Comparison of ENCODE assay signal across 8 cellular contexts in genomic region chr18:3261035-3261392, GRCh38. TPM values are rescaled to one million over a fixed set of nuclear protein-coding genes. Genes with fewer than 3 reads are reported as not detected.
DNase-seq lines count a peak whose midpoint lies in the region; ATAC-seq and TF ChIP-seq lines count a peak whose summit lies in the region.

No MANE protein-coding gene starts in this region.

- H3K27me3 ChIP-seq in SK-N-SH (ENCODE audit: insufficient read depth): no peaks in the 10 kb centered on the region

- H3K9me3 ChIP-seq in SK-N-SH: no peaks in the 10 kb centered on the region

- peaks cover 36% of the 10 kb centered on the region for H4K20me1 ChIP-seq in SK-N-SH (ENCODE audit: insufficient read depth)

- no peak for TF ChIP-seq EP300 in SK-N-SH (IDR thresholded peaks at IDR 0.05; ENCODE audit: borderline replicate concordance in 1 of 2, low read depth in 1 of 2, low read length in 1 of 2)

- H3K27ac ChIP-seq in SK-N-SH (ENCODE audit: low read depth in 2 of 2, low read length in 1 of 2): peak overlapping the region; percentile 87 to 95

- peaks cover 23 to 32% of the 10 kb centered on the region in 2 experiments for H3K36me3 ChIP-seq in SK-N-SH (replicated peaks in 1 of 2; ENCODE audit: control insufficient read depth in 1 of 2, insufficient read depth in 2 of 2, low read length in 1 of 2)

- no peak for DNase-seq in SK-N-SH
- no peak for DNase-seq in fibroblast of pulmonary artery (ENCODE audit: low read depth)
- no peak for DNase-seq in retinal pigment epithelial cell (ENCODE audit: low read depth)
- no peak for DNase-seq in NCI-H748 (lab: John Stamatoyannopoulos, UW; ENCODE audit: unreplicated experiment)
- DNase-seq in H4 (ENCODE audit: low spot score): no peak

- no peak for TF ChIP-seq RAD21 in SK-N-SH (IDR thresholded peaks at IDR 0.05; ENCODE audit: low read length)

- H3K4me1 ChIP-seq in SK-N-SH (ENCODE audit: control insufficient read depth in 1 of 2, insufficient read depth in 2 of 2, low read depth in 1 of 2, low read length in 1 of 2): peaks cover 17 to 19% of the 10 kb centered on the region in 2 experiments; a peak in 3 of 4 replicates

- H3K4me2 ChIP-seq in SK-N-SH: peak overlapping the region; percentile 71

- 12% methylated on average over 5 of the region's 5 CpGs for WGBS in SK-N-SH (ENCODE audit: low lambda C conversion rate)

- H3K4me3 ChIP-seq in GM12875 (ENCODE audit: low read depth, low read length): peak overlapping the region; percentile 82
- H3K4me3 ChIP-seq in SK-N-SH (ENCODE audit: low read depth in 2 of 2, low read length in 1 of 2): peak overlapping the region; percentile 81 to 96
- H3K4me3 ChIP-seq in fibroblast of pulmonary artery (replicated peaks; ENCODE audit: low read depth, low read length): peak overlapping the region; percentile 84
- peak overlapping the region; percentile 94 for H3K4me3 ChIP-seq in retinal pigment epithelial cell (ENCODE audit: low read length)

- peak overlapping the region; percentile 36 for H2AFZ ChIP-seq in SK-N-SH (ENCODE audit: low read depth)

- H3K9me2 ChIP-seq in SK-N-SH: no peaks in the 10 kb centered on the region; the same call in 1 of the 2 replicates

- peaks cover 47% of the 10 kb centered on the region for H3F3A ChIP-seq in SK-N-SH (replicated peaks; ENCODE audit: insufficient read depth)

- ATAC-seq in GM21447 (IDR thresholded peaks at IDR 0.05; ENCODE audit: unreplicated experiment) (no peak), HG03460 (IDR thresholded peaks at IDR 0.05; ENCODE audit: unreplicated experiment) (no peak)

- TF ChIP-seq CTCF in GM12875 (IDR thresholded peaks at IDR 0.05; ENCODE audit: borderline replicate concordance, insufficient read depth, low read depth, low read length) (no peak), SK-N-SH (IDR thresholded peaks at IDR 0.05) (no peak), fibroblast of pulmonary artery (IDR thresholded peaks at IDR 0.05; ENCODE audit: low read length, missing control alignments) (no peak), retinal pigment epithelial cell (conservative IDR thresholded peaks at IDR 0.05; ENCODE audit: low read depth, low read length) (no peak)

- CTCF ChIA-PET in SK-N-SH (lab: Yijun Ruan, JAX): interaction anchor here (1.0 to 2.4 kb wide), 5 partner anchors 11 to 404 kb away, joined by 3 to 8 read pairs (median 5); partner anchors contain the start of gene MYL12A

- POLR2A ChIA-PET in SK-N-SH (lab: Yijun Ruan, JAX): interaction anchor here (1.1 to 1.7 kb wide), 3 partner anchors 11 to 405 kb away, joined by 3 to 4 read pairs (median 4); no protein-coding TSS in a partner anchor

- peaks cover 75% of the 10 kb centered on the region for H3K79me2 ChIP-seq in SK-N-SH (ENCODE audit: insufficient read depth)

- peak overlapping the region; percentile 93 for H3K9ac ChIP-seq in SK-N-SH

TF ChIP-seq in SK-N-SH, 30 proteins besides CTCF, POLR2A, EP300 and RAD21:
- TF ChIP-seq TEAD4 (IDR thresholded peaks at IDR 0.05; ENCODE audit: borderline replicate concordance, insufficient read depth) (no peak), RFX5 (IDR thresholded peaks at IDR 0.05; ENCODE audit: low read length) (no peak), RCOR1 (IDR thresholded peaks at IDR 0.05; ENCODE audit: low read length) (no peak), YY1 (IDR thresholded peaks at IDR 0.05; ENCODE audit: low read depth) (no peak), NRF1 (IDR thresholded peaks at IDR 0.05; ENCODE audit: low read depth, low read length) (no peak), ZBTB33 (IDR thresholded peaks at IDR 0.05; ENCODE audit: borderline replicate concordance, low read depth) (no peak), MAX (IDR thresholded peaks at IDR 0.05; ENCODE audit: low read depth) (0 out of 2 replicates have a peak, but pooled peaks have one; percentile 32)

RNA-seq across cellular contexts. Expression of gene MYL12B, which starts 0.9 kb away (rescaled TPM):
- polyA plus RNA-seq in SK-N-SH (2012; rRNA removed): 555 and 645 TPM in 2 replicates
- polyA plus RNA-seq in SK-N-SH (2012; cell fraction: cytosol; rRNA removed): 727 and 733 TPM in 2 replicates
- 166 and 313 TPM in 2 replicates for polyA plus RNA-seq in SK-N-SH (2012; cell fraction: nucleus; rRNA removed)
- total RNA-seq in H4 (2014; rRNA removed; shearing (Covaris generic)): 460 and 468 TPM in 2 replicates

RNA-seq across cellular contexts. Expression of gene MYL12A, which starts 13.4 kb away (rescaled TPM):
- 448 and 565 TPM in 2 replicates for polyA plus RNA-seq in SK-N-SH (2012; rRNA removed)
- 686 and 851 TPM in 2 replicates for polyA plus RNA-seq in SK-N-SH (2012; cell fraction: cytosol; rRNA removed)
- polyA plus RNA-seq in SK-N-SH (2012; cell fraction: nucleus; rRNA removed): 145 and 283 TPM in 2 replicates
- 437 and 447 TPM in 2 replicates for total RNA-seq in H4 (2014; rRNA removed; shearing (Covaris generic))

RNA-seq across cellular contexts. Expression of gene MYOM1, which starts 41.2 kb away (rescaled TPM):
- polyA plus RNA-seq in SK-N-SH (2012; rRNA removed): 0.07 and 0.08 TPM in 2 replicates
- polyA plus RNA-seq in SK-N-SH (2012; cell fraction: cytosol; rRNA removed): 0.13 and 0.18 TPM in 2 replicates
- polyA plus RNA-seq in SK-N-SH (2012; cell fraction: nucleus; rRNA removed): 0.20 and 0.21 TPM in 2 replicates
- total RNA-seq in H4 (2014; rRNA removed; shearing (Covaris generic)): 0.02 TPM in 1 of 2 replicates, not detected in the other
